In the genomic region with DNA sequence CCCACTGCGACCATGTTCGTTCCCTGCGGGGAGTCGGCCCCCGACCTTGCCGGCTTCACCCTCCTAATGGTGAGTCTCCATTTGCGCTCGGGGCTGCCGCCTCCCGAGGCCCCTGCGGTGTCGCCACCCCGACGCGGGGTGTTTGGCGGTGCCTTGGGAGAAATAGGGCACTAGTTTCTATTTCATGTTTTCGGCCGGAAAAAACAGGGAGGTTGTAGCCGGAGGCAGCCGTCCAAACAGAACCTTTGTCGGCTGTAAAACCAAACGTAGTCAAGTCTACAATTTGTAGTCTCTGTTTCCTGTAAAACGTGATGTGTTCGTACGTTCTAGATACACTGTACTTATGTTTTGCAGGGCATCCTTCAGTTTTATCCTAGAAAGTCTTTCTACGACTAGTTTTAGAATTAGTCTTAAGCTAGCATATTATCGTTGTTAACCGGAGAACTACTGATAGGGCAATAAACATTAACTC, we compare ENCODE assay signal across 1 cellular context.
TF ChIP-seq lines count a peak whose summit lies in the region.

No MANE protein-coding gene starts in this region.

TF ChIP-seq in HCT116, 20 proteins besides CTCF, POLR2A, EP300 and RAD21 (continued from another document):
- TF ChIP-seq, protein P1, sequence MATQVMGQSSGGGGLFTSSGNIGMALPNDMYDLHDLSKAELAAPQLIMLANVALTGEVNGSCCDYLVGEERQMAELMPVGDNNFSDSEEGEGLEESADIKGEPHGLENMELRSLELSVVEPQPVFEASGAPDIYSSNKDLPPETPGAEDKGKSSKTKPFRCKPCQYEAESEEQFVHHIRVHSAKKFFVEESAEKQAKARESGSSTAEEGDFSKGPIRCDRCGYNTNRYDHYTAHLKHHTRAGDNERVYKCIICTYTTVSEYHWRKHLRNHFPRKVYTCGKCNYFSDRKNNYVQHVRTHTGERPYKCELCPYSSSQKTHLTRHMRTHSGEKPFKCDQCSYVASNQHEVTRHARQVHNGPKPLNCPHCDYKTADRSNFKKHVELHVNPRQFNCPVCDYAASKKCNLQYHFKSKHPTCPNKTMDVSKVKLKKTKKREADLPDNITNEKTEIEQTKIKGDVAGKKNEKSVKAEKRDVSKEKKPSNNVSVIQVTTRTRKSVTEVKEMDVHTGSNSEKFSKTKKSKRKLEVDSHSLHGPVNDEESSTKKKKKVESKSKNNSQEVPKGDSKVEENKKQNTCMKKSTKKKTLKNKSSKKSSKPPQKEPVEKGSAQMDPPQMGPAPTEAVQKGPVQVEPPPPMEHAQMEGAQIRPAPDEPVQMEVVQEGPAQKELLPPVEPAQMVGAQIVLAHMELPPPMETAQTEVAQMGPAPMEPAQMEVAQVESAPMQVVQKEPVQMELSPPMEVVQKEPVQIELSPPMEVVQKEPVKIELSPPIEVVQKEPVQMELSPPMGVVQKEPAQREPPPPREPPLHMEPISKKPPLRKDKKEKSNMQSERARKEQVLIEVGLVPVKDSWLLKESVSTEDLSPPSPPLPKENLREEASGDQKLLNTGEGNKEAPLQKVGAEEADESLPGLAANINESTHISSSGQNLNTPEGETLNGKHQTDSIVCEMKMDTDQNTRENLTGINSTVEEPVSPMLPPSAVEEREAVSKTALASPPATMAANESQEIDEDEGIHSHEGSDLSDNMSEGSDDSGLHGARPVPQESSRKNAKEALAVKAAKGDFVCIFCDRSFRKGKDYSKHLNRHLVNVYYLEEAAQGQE (IDR thresholded peaks at IDR 0.05; ENCODE audit: low read depth), result no peak
- TF ChIP-seq TCF7L2 (IDR thresholded peaks at IDR 0.05; ENCODE audit: borderline replicate concordance, extremely low read depth, insufficient read depth, insufficient read length) (no peak), EZH2phosphoT487 (IDR thresholded peaks at IDR 0.05; ENCODE audit: borderline replicate concordance) (no peak)
